ENCODE assay signal across 11 cellular contexts in genomic region chr4:184899261-184900134, GRCh38.
DNase-seq lines count a peak whose midpoint lies in the region; ATAC-seq and TF ChIP-seq lines count a peak whose summit lies in the region.
"Had no signal": no experiment of that assay in that cellular context is flagged by ENCODE, and none has a peak within 500 bp of the region (broad histone marks: within the 10 kb centered on the region; RNA-seq: fewer than 3 reads in every experiment).

No MANE protein-coding gene starts in this region.

- H3K27me3 Mint-ChIP-seq in natural killer cell treated with Interleukin-12 subunit alpha and Interleukin-12 subunit beta and Interleukin-15 and Interleukin-18, amount 100 ng/mL, for 72 hours: peaks cover 0 to 12% of the 10 kb centered on the region in 2 donors
- H3K27me3 Mint-ChIP-seq in natural killer cell (ENCODE audit: low read depth in 2 of 2): peaks cover 9 to 17% of the 10 kb centered on the region in 2 donors

- DNase-seq in natural killer cell treated with Interleukin-12 subunit alpha and Interleukin-12 subunit beta and Interleukin-15 and Interleukin-18, amount 100 ng/mL, for 72 hours (ENCODE audit: low spot score): no peak
- no peak for DNase-seq in natural killer cell
- peak; percentile 58 for DNase-seq in astrocyte of the hippocampus (ENCODE audit: low read depth, low spot score)
- peak; percentile 52 to 55 for DNase-seq in left colon
- DNase-seq in ureter (ENCODE audit: low spot score): peak; percentile 52
- no peak for DNase-seq in NCI-H1436 (lab: John Stamatoyannopoulos, UW)
- DNase-seq in NCI-H524 (lab: John Stamatoyannopoulos, UW): no peak
- DNase-seq: AML-193, islet precursor cell, NCI-H1417 treated with DMSO at 0.1 percent for 48 hours had no signal

- TF ChIP-seq CTCF in natural killer cell (IDR thresholded peaks at IDR 0.05): no peak

- H3K9me3 Mint-ChIP-seq in natural killer cell treated with Interleukin-12 subunit alpha and Interleukin-12 subunit beta and Interleukin-15 and Interleukin-18, amount 100 ng/mL, for 72 hours: no peaks in the 10 kb centered on the region
- H3K9me3 Mint-ChIP-seq in natural killer cell: no peaks in the 10 kb centered on the region

- intact Hi-C loops in natural killer cell (cut with micrococcal nuclease): no loop called here
- intact Hi-C loops in left colon (cut with DNase I, micrococcal nuclease): no loop called here

- peak overlapping the region; percentile 89 to 93 for H3K27ac Mint-ChIP-seq in natural killer cell treated with Interleukin-12 subunit alpha and Interleukin-12 subunit beta and Interleukin-15 and Interleukin-18, amount 100 ng/mL, for 72 hours
- H3K27ac Mint-ChIP-seq in natural killer cell: no peak overlapping the region

- peak overlapping the region; percentile 77 for H3K4me3 Mint-ChIP-seq in natural killer cell treated with Interleukin-12 subunit alpha and Interleukin-12 subunit beta and Interleukin-15 and Interleukin-18, amount 100 ng/mL, for 72 hours
- H3K4me3 Mint-ChIP-seq in natural killer cell: no peak overlapping the region

- peak; percentile 66 to 74 for ATAC-seq in natural killer cell treated with Interleukin-12 subunit alpha and Interleukin-12 subunit beta and Interleukin-15 and Interleukin-18, amount 100 ng/mL, for 72 hours
- ATAC-seq in natural killer cell (no peak), left colon (peak; percentile 95)
- ATAC-seq in activated CD4-positive, CD25-positive, alpha-beta regulatory T cell treated with anti-CD3 and anti-CD28 coated beads, Interleukin-2, amount 50 U/mL, for 24 hours: no peak

- no peaks in the 10 kb centered on the region for H3K36me3 Mint-ChIP-seq in natural killer cell treated with Interleukin-12 subunit alpha and Interleukin-12 subunit beta and Interleukin-15 and Interleukin-18, amount 100 ng/mL, for 72 hours
- no peaks in the 10 kb centered on the region for H3K36me3 Mint-ChIP-seq in natural killer cell

- peaks cover 23 to 36% of the 10 kb centered on the region in 2 donors for H3K4me1 Mint-ChIP-seq in natural killer cell treated with Interleukin-12 subunit alpha and Interleukin-12 subunit beta and Interleukin-15 and Interleukin-18, amount 100 ng/mL, for 72 hours (ENCODE audit: low read depth in 2 of 2)
- H3K4me1 Mint-ChIP-seq in natural killer cell: no peaks in the 10 kb centered on the region

Comparison
In these comparisons a context has a peak if more than half of its experiments do, and no peak if none do; other contexts are left out.
1. ATAC-seq: peak in natural killer cell treated with Interleukin-12 subunit alpha and Interleukin-12 subunit beta and Interleukin-15 and Interleukin-18, amount 100 ng/mL, for 72 hours (2 of 2) and left colon (single experiment); none in natural killer cell (0 of 3) and activated CD4-positive, CD25-positive, alpha-beta regulatory T cell treated with anti-CD3 and anti-CD28 coated beads, Interleukin-2, amount 50 U/mL, for 24 hours (0 of 2).
2. H3K27ac Mint-ChIP-seq: peak in natural killer cell treated with Interleukin-12 subunit alpha and Interleukin-12 subunit beta and Interleukin-15 and Interleukin-18, amount 100 ng/mL, for 72 hours (2 of 2); none in natural killer cell (0 of 2).
3. DNase-seq: peak in astrocyte of the hippocampus (single experiment), left colon (2 of 2) and ureter (single experiment); none in natural killer cell treated with Interleukin-12 subunit alpha and Interleukin-12 subunit beta and Interleukin-15 and Interleukin-18, amount 100 ng/mL, for 72 hours (single experiment), natural killer cell (single experiment), NCI-H1436 (single experiment) and NCI-H524 (0 of 2).